14 cellular contexts compared by ENCODE assay signal in the genomic region with DNA sequence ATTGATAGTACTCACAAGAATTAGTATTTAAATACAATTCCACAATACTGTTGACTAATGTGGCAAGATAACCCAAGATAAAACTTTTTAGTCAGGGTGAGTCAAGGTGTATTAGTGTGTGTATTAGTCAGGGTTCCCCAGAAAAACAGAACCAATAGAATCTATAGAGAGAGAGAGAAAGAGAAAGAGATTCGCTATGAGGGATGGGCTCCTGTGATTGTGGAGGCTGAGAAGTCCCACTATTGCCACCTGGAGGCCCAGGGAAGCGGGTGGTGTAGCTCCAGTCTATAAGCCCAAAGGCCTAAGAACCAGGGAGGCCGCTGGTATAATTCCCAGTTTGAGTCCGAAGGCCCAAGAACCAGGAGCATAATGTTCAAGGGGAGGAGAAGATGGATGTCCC. TPM values are rescaled to one million over a fixed set of nuclear protein-coding genes. Genes with fewer than 3 reads are reported as not detected.
DNase-seq lines count a peak whose midpoint lies in the region; ATAC-seq, FAIRE-seq and TF ChIP-seq lines count a peak whose summit lies in the region.
"Had no signal": no experiment of that assay in that cellular context is flagged by ENCODE, and none has a peak within 500 bp of the region (broad histone marks: within the 10 kb centered on the region; RNA-seq: fewer than 3 reads in every experiment).

No MANE protein-coding gene starts in this region.

- H3K4me1 Mint-ChIP-seq in activated T-cell treated with anti-CD3 and anti-CD28 coated beads, Interleukin-2, amount 50 U/mL, for 4 hours (ENCODE audit: low read depth): no peaks in the 10 kb centered on the region
- no peaks in the 10 kb centered on the region for H3K4me1 Mint-ChIP-seq in activated T-cell treated with anti-CD3 and anti-CD28 coated beads, Interleukin-2, amount 50 U/mL, for 72 hours (ENCODE audit: low read depth)
- peaks cover 6% of the 10 kb centered on the region for H3K4me1 Mint-ChIP-seq in neural progenitor cell
- H3K4me1 Mint-ChIP-seq: central memory CD8-positive, alpha-beta T cell had no signal

- DNase-seq in activated T-cell treated with anti-CD3 and anti-CD28 coated beads, Interleukin-2, amount 50 U/mL, for 4 hours: no peak
- DNase-seq in activated T-cell treated with anti-CD3 and anti-CD28 coated beads, Interleukin-2, amount 50 U/mL, for 72 hours: no peak
- DNase-seq in HuH-7 (ENCODE audit: low spot score) (peak; percentile 58), GM12878 (ENCODE audit: low read depth, low spot score) (no peak), neural progenitor cell (ENCODE audit: low spot score) (peak; percentile 39), KG1 (lab: John Stamatoyannopoulos, UW) (no peak)
- DNase-seq in activated T-cell treated with anti-CD3 and anti-CD28 coated beads, Interleukin-2, amount 50 U/mL, for 1 hour: no peak
- DNase-seq: activated T-cell treated with anti-CD3 and anti-CD28 coated beads, Interleukin-2, amount 50 U/mL, for 48 hours; C1 segment of cervical spinal cord; mucosa of descending colon; right cardiac atrium had no signal

- H3K4me3 ChIP-seq in GM12878 (no peak overlapping the region), neural progenitor cell (no peak overlapping the region)
- H3K4me3 ChIP-seq: mucosa of descending colon had no signal

- H3K27ac Mint-ChIP-seq in activated T-cell treated with anti-CD3 and anti-CD28 coated beads, Interleukin-2, amount 50 U/mL, for 72 hours: no peak overlapping the region
- H3K27ac Mint-ChIP-seq in neural progenitor cell: no peak overlapping the region

- peaks cover 20% of the 10 kb centered on the region for H3K27me3 Mint-ChIP-seq in activated T-cell treated with anti-CD3 and anti-CD28 coated beads, Interleukin-2, amount 50 U/mL, for 4 hours (ENCODE audit: low read depth)
- H3K27me3 Mint-ChIP-seq in activated T-cell treated with anti-CD3 and anti-CD28 coated beads, Interleukin-2, amount 50 U/mL, for 72 hours (ENCODE audit: low read depth): peaks cover 18% of the 10 kb centered on the region
- peaks cover 3% of the 10 kb centered on the region for H3K27me3 Mint-ChIP-seq in neural progenitor cell (ENCODE audit: insufficient read depth, low read depth)

- SMC1A ChIA-PET in GM12878 (lab: Charles Lee; ENCODE audit: uncharacterized antibody, unreplicated experiment): no interaction called here

- POLR2A ChIA-PET in GM12878 (lab: Charles Lee): no interaction called here

- no peak for FAIRE-seq in GM12878 (lab: Jason Lieb, UNC)

- no peaks in the 10 kb centered on the region for H3K36me3 ChIP-seq in GM12878 (ENCODE audit: control insufficient read depth in 2 of 2, insufficient read depth in 2 of 2, low read length in 1 of 2)
- H3K36me3 ChIP-seq in neural progenitor cell: no peaks in the 10 kb centered on the region

- WGBS in GM12878 (ENCODE audit: insufficient coverage, insufficient replicate concordance, low lambda C conversion rate, missing lambda C conversion rate): 36% methylated on average over 4 of the region's 4 CpGs

- peak; percentile 43 to 55 for ATAC-seq in activated T-cell treated with anti-CD3 and anti-CD28 coated beads, Interleukin-2, amount 50 U/mL, for 4 hours
- no peak for ATAC-seq in activated T-cell treated with anti-CD3 and anti-CD28 coated beads, Interleukin-2, amount 50 U/mL, for 72 hours (replicated peaks in 1 of 2)
- peak; percentile 43; the same call in 1 of the 3 replicates for ATAC-seq in GM12878
- ATAC-seq in HG03439 (IDR thresholded peaks at IDR 0.05; ENCODE audit: unreplicated experiment): no peak
- ATAC-seq: mucosa of descending colon, right cardiac atrium had no signal

- RAD21 ChIA-PET in GM12878 (lab: Charles Lee; ENCODE audit: unreplicated experiment): no interaction called here

- no peak for TF ChIP-seq RAD21 in GM12878 (IDR thresholded peaks at IDR 0.05; ENCODE audit: insufficient read depth, low read depth, low read length)

- H3K9ac ChIP-seq in GM12878 (ENCODE audit: control insufficient read depth, insufficient read depth, low read length): no peak overlapping the region
- no peak overlapping the region for H3K9ac ChIP-seq in neural progenitor cell

- no peak overlapping the region for H3K4me2 ChIP-seq in GM12878 (ENCODE audit: control insufficient read depth, insufficient read depth)
- no peak overlapping the region for H3K4me2 ChIP-seq in neural progenitor cell

- no peaks in the 10 kb centered on the region for H3K4me1 ChIP-seq in GM12878 (ENCODE audit: control insufficient read depth, insufficient read depth, low read length)
- H3K4me1 ChIP-seq in neural progenitor cell: no peaks in the 10 kb centered on the region

- CTCF ChIA-PET in GM12878 (lab: Yijun Ruan, JAX): interaction anchor here (2.3 kb wide), 1 partner anchor 45 kb away, joined by 8 read pairs; no protein-coding TSS in a partner anchor

- in situ Hi-C loops in GM12878 (cut with MboI): no loop called here

- no peaks in the 10 kb centered on the region for H3K9me3 Mint-ChIP-seq in activated T-cell treated with anti-CD3 and anti-CD28 coated beads, Interleukin-2, amount 50 U/mL, for 4 hours
- H3K9me3 Mint-ChIP-seq in activated T-cell treated with anti-CD3 and anti-CD28 coated beads, Interleukin-2, amount 50 U/mL, for 72 hours: no peaks in the 10 kb centered on the region
- H3K9me3 Mint-ChIP-seq in neural progenitor cell: no peaks in the 10 kb centered on the region
- H3K9me3 Mint-ChIP-seq: central memory CD8-positive, alpha-beta T cell had no signal

- no TSS peak for BruUV-seq in GM12878 (replicated peaks; lab: Mats Ljungman, UMichigan)

- TF ChIP-seq CTCF in GM12878 (IDR thresholded peaks at IDR 0.05 in 2 of 3, conservative IDR thresholded peaks at IDR 0.05 in 1 of 3; ENCODE audit: control insufficient read depth in 2 of 3, extremely low read depth in 1 of 3, insufficient read depth in 1 of 3, low read depth in 3 of 3, low read length in 3 of 3) (no peak; a peak in 1 of 6 replicates), neural progenitor cell (IDR thresholded peaks at IDR 0.05) (peak; percentile 43)

- H3K79me2 ChIP-seq in GM12878 (ENCODE audit: control insufficient read depth, insufficient read depth, low read length) (no peaks in the 10 kb centered on the region), neural progenitor cell (ENCODE audit: low read depth) (no peaks in the 10 kb centered on the region)

- H3K9me3 ChIP-seq in GM12878 (replicated peaks; ENCODE audit: control insufficient read depth, insufficient read depth, low read length): no peaks in the 10 kb centered on the region
- no peaks in the 10 kb centered on the region for H3K9me3 ChIP-seq in neural progenitor cell (ENCODE audit: low read depth)
- H3K9me3 ChIP-seq: mucosa of descending colon had no signal

- H3F3A ChIP-seq in neural progenitor cell (ENCODE audit: low read depth): no peaks in the 10 kb centered on the region

- no peak for TF ChIP-seq POLR2A in GM12878 (IDR thresholded peaks at IDR 0.05; ENCODE audit: low read depth, low read length)

- H3K27ac ChIP-seq in GM12878 (ENCODE audit: control insufficient read depth, insufficient read depth) (no peak overlapping the region), neural progenitor cell (no peak overlapping the region)

- TF ChIP-seq EP300 in GM12878 (IDR thresholded peaks at IDR 0.05; ENCODE audit: borderline replicate concordance in 1 of 2, control insufficient read depth in 1 of 2, low read depth in 2 of 2, low read length in 2 of 2): no peak

- H3K27me3 ChIP-seq in GM12878 (replicated peaks in 1 of 2; ENCODE audit: control insufficient read depth in 2 of 2, insufficient read depth in 2 of 2, low read length in 1 of 2) (no peaks in the 10 kb centered on the region), neural progenitor cell (no peaks in the 10 kb centered on the region)

- no peaks in the 10 kb centered on the region for H4K20me1 ChIP-seq in GM12878 (ENCODE audit: control insufficient read depth, insufficient read depth)
- no peaks in the 10 kb centered on the region for H4K20me1 ChIP-seq in neural progenitor cell (ENCODE audit: low read depth)

- no peak overlapping the region for H3K4me3 Mint-ChIP-seq in activated T-cell treated with anti-CD3 and anti-CD28 coated beads, Interleukin-2, amount 50 U/mL, for 4 hours
- H3K4me3 Mint-ChIP-seq in activated T-cell treated with anti-CD3 and anti-CD28 coated beads, Interleukin-2, amount 50 U/mL, for 72 hours: no peak overlapping the region
- H3K4me3 Mint-ChIP-seq in neural progenitor cell: no peak overlapping the region
- H3K4me3 Mint-ChIP-seq: central memory CD8-positive, alpha-beta T cell had no signal

- H3K36me3 Mint-ChIP-seq in activated T-cell treated with anti-CD3 and anti-CD28 coated beads, Interleukin-2, amount 50 U/mL, for 4 hours (ENCODE audit: insufficient read depth): no peaks in the 10 kb centered on the region
- no peaks in the 10 kb centered on the region for H3K36me3 Mint-ChIP-seq in activated T-cell treated with anti-CD3 and anti-CD28 coated beads, Interleukin-2, amount 50 U/mL, for 72 hours (ENCODE audit: insufficient read depth in 2 of 2)
- no peaks in the 10 kb centered on the region for H3K36me3 Mint-ChIP-seq in neural progenitor cell

- no peak overlapping the region for H2AFZ ChIP-seq in GM12878 (ENCODE audit: control insufficient read depth, low read depth, low read length)
- H2AFZ ChIP-seq in neural progenitor cell (replicated peaks): peak overlapping the region; percentile 60

- intact Hi-C loops in GM12878 (cut with micrococcal nuclease; ENCODE audit: unreplicated experiment): no loop called here

TF ChIP-seq in GM12878, 131 proteins besides CTCF, POLR2A, EP300 and RAD21 (continues in another document):
- no peak for TF ChIP-seq IRF4 (IDR thresholded peaks at IDR 0.05; ENCODE audit: low read depth, low read length)
- TF ChIP-seq ATF7 (IDR thresholded peaks at IDR 0.05; ENCODE audit: low read depth): no peak
- no peak for TF ChIP-seq KDM1A (IDR thresholded peaks at IDR 0.05; ENCODE audit: borderline replicate concordance)

RNA-seq across cellular contexts. Expression of gene SHISAL2B, which starts 10.0 kb away (rescaled TPM):
- not detected for total RNA-seq in activated T-cell treated with anti-CD3 and anti-CD28 coated beads, Interleukin-2, amount 50 U/mL, for 4 hours
- total RNA-seq in activated T-cell treated with anti-CD3 and anti-CD28 coated beads, Interleukin-2, amount 50 U/mL, for 72 hours: not detected
- total RNA-seq in GM12878 (2013; cell fraction: nucleolus; rRNA removed): not detected in 2 replicates
- not detected in 2 replicates for total RNA-seq in GM12878 (2014; rRNA removed)
- total RNA-seq in GM12878 (2014; rRNA removed; fragmentation: Illumina TruSeq; extraction: Trizol): not detected in 2 replicates
- total RNA-seq in GM12878 (2021): not detected in 2 replicates
- not detected for polyA plus RNA-seq in GM12878 (2011; ENCODE audit: low read depth)
- not detected in 2 replicates for polyA plus RNA-seq in GM12878 (2011; rRNA removed)
- polyA plus RNA-seq in GM12878 (2011; cell fraction: cytosol; rRNA removed): not detected in 2 replicates
- polyA plus RNA-seq in GM12878 (2011; cell fraction: nucleus; rRNA removed): not detected in 2 replicates
- polyA plus RNA-seq in GM12878 (2012): not detected in 2 replicates
- not detected in 2 replicates for polyA plus RNA-seq in GM12878 (2014; fragmentation: Illumina TruSeq; extraction: Trizol)
- not detected for polyA plus RNA-seq in GM12878 (2014; fragmentation: Nextera tagmentation; extraction: Ambion mirVana)
- polyA plus RNA-seq in GM12878 (2014; rRNA removed): not detected in 2 replicates
- polyA plus RNA-seq in GM12878 (2016; fragmentation: Nextera tagmentation; extraction: Ambion mirVana): not detected
- not detected in 2 replicates for polyA minus RNA-seq in GM12878 (2011; rRNA and poly(A)+ RNA removed)
- polyA minus RNA-seq in GM12878 (2011; cell fraction: cytosol; rRNA and poly(A)+ RNA removed): not detected in 2 replicates
- polyA minus RNA-seq in GM12878 (2011; cell fraction: nucleus; rRNA and poly(A)+ RNA removed): not detected in 2 replicates
- 10.4 and 17.8 TPM in 2 replicates for total RNA-seq in neural progenitor cell (ENCODE audit: low replicate concordance)
- total RNA-seq: mucosa of descending colon, right cardiac atrium, urinary bladder had no signal
- polyA plus RNA-seq: right cardiac atrium, urinary bladder had no signal

Comparison
In these comparisons a context has a peak if more than half of its experiments do, and no peak if none do; other contexts are left out.
1. ATAC-seq: peak in activated T-cell treated with anti-CD3 and anti-CD28 coated beads, Interleukin-2, amount 50 U/mL, for 4 hours (2 of 2) and GM12878 (single experiment); none in activated T-cell treated with anti-CD3 and anti-CD28 coated beads, Interleukin-2, amount 50 U/mL, for 72 hours (0 of 2) and HG03439 (single experiment).
2. DNase-seq: peak in HuH-7 (single experiment) and neural progenitor cell (single experiment); none in activated T-cell treated with anti-CD3 and anti-CD28 coated beads, Interleukin-2, amount 50 U/mL, for 4 hours (single experiment), activated T-cell treated with anti-CD3 and anti-CD28 coated beads, Interleukin-2, amount 50 U/mL, for 72 hours (0 of 2), GM12878 (single experiment), KG1 (single experiment) and activated T-cell treated with anti-CD3 and anti-CD28 coated beads, Interleukin-2, amount 50 U/mL, for 1 hour (single experiment).
3. RNA of gene SHISAL2B, which starts 10.0 kb away (total RNA-seq): 10.4 to 17.8 TPM in neural progenitor cell; not detected in activated T-cell treated with anti-CD3 and anti-CD28 coated beads, Interleukin-2, amount 50 U/mL, for 4 hours, not detected in activated T-cell treated with anti-CD3 and anti-CD28 coated beads, Interleukin-2, amount 50 U/mL, for 72 hours and not detected in GM12878; every median in the first group is over 10 times any median in the second.